1 cellular context compared by ENCODE assay signal in the genomic region with DNA sequence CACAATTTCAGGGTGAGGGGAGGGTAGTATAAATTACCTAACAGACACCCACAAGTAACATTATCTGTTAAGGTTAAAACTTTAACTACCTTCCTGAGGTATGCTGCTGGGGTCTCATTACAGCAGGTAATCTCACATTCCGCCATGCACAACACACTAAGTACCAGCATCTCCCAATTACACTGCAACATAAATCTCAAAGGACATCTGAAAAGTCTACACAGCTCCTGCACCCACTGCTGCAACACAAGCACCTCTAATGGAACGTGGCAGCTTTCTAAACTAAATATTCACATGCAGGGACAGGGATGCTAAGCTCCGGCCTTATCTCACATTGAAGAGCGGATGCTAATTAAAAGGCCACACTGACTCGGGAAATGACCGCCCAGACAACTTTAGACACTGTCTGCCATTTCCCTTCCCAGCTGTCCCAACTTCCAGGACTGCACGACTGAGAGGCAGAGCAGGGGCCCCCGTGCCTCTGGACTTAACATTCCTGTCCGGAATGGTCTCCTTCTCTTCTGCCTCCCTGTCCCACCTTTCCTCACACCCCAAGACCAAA.
TF ChIP-seq lines count a peak whose summit lies in the region.

No MANE protein-coding gene starts in this region.

TF ChIP-seq in WTC11, 78 proteins besides CTCF, POLR2A, EP300 and RAD21 (continued from another document):
- TF ChIP-seq, protein P1, sequence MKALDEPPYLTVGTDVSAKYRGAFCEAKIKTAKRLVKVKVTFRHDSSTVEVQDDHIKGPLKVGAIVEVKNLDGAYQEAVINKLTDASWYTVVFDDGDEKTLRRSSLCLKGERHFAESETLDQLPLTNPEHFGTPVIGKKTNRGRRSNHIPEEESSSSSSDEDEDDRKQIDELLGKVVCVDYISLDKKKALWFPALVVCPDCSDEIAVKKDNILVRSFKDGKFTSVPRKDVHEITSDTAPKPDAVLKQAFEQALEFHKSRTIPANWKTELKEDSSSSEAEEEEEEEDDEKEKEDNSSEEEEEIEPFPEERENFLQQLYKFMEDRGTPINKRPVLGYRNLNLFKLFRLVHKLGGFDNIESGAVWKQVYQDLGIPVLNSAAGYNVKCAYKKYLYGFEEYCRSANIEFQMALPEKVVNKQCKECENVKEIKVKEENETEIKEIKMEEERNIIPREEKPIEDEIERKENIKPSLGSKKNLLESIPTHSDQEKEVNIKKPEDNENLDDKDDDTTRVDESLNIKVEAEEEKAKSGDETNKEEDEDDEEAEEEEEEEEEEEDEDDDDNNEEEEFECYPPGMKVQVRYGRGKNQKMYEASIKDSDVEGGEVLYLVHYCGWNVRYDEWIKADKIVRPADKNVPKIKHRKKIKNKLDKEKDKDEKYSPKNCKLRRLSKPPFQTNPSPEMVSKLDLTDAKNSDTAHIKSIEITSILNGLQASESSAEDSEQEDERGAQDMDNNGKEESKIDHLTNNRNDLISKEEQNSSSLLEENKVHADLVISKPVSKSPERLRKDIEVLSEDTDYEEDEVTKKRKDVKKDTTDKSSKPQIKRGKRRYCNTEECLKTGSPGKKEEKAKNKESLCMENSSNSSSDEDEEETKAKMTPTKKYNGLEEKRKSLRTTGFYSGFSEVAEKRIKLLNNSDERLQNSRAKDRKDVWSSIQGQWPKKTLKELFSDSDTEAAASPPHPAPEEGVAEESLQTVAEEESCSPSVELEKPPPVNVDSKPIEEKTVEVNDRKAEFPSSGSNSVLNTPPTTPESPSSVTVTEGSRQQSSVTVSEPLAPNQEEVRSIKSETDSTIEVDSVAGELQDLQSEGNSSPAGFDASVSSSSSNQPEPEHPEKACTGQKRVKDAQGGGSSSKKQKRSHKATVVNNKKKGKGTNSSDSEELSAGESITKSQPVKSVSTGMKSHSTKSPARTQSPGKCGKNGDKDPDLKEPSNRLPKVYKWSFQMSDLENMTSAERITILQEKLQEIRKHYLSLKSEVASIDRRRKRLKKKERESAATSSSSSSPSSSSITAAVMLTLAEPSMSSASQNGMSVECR (CRISPR knock-in tag; IDR thresholded peaks at IDR 0.05; ENCODE audit: borderline replicate concordance), result no peak
- TF ChIP-seq FOXP1 (CRISPR knock-in tag; IDR thresholded peaks at IDR 0.05; ENCODE audit: borderline replicate concordance) (no peak), PRRX2 (CRISPR knock-in tag; IDR thresholded peaks at IDR 0.05) (no peak), SMAD3 (CRISPR knock-in tag; IDR thresholded peaks at IDR 0.05; ENCODE audit: borderline replicate concordance) (no peak), NR2C2 (CRISPR knock-in tag; IDR thresholded peaks at IDR 0.05) (no peak), CREM (CRISPR knock-in tag; IDR thresholded peaks at IDR 0.05) (no peak)
- TF ChIP-seq, protein P2, sequence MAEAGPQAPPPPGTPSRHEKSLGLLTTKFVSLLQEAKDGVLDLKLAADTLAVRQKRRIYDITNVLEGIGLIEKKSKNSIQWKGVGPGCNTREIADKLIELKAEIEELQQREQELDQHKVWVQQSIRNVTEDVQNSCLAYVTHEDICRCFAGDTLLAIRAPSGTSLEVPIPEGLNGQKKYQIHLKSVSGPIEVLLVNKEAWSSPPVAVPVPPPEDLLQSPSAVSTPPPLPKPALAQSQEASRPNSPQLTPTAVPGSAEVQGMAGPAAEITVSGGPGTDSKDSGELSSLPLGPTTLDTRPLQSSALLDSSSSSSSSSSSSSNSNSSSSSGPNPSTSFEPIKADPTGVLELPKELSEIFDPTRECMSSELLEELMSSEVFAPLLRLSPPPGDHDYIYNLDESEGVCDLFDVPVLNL (CRISPR knock-in tag; IDR thresholded peaks at IDR 0.05; ENCODE audit: borderline replicate concordance, low read depth), result no peak
- TF ChIP-seq, protein P3, sequence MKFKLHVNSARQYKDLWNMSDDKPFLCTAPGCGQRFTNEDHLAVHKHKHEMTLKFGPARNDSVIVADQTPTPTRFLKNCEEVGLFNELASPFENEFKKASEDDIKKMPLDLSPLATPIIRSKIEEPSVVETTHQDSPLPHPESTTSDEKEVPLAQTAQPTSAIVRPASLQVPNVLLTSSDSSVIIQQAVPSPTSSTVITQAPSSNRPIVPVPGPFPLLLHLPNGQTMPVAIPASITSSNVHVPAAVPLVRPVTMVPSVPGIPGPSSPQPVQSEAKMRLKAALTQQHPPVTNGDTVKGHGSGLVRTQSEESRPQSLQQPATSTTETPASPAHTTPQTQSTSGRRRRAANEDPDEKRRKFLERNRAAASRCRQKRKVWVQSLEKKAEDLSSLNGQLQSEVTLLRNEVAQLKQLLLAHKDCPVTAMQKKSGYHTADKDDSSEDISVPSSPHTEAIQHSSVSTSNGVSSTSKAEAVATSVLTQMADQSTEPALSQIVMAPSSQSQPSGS (CRISPR knock-in tag; IDR thresholded peaks at IDR 0.05; ENCODE audit: borderline replicate concordance, low read depth), result no peak
- TF ChIP-seq, protein P4, sequence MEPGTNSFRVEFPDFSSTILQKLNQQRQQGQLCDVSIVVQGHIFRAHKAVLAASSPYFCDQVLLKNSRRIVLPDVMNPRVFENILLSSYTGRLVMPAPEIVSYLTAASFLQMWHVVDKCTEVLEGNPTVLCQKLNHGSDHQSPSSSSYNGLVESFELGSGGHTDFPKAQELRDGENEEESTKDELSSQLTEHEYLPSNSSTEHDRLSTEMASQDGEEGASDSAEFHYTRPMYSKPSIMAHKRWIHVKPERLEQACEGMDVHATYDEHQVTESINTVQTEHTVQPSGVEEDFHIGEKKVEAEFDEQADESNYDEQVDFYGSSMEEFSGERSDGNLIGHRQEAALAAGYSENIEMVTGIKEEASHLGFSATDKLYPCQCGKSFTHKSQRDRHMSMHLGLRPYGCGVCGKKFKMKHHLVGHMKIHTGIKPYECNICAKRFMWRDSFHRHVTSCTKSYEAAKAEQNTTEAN (CRISPR knock-in tag; IDR thresholded peaks at IDR 0.05), result no peak
